Comparison of ENCODE assay signal across 20 cellular contexts in the genomic region with DNA sequence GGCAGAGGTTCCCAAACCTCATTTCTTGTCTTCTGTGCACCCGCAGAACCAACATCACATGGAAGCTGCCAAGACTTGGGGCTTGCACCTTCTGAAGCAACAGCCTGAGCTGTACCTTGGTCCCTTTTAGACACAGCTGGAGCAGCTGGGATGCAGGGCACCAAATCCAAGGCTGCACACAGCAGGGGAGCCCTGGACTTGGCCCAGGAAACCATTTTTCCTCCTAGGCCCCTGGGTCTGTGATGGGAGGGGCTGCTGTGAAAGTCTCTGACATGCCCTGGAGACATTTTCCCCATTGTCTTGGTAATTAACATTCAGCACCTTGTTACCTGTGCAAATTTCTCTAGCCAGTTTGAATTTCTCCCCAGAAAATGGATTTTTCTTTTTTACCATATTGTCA.
"Had no signal": no experiment of that assay in that cellular context is flagged by ENCODE, and none has a peak within 500 bp of the region (broad histone marks: within the 10 kb centered on the region; RNA-seq: fewer than 3 reads in every experiment).

No MANE protein-coding gene starts in this region.

- ATAC-seq: gastrocnemius medialis, heart right ventricle, left cardiac atrium, left lung, left ventricle myocardium superior, lower lobe of right lung, mucosa of descending colon had no signal

- DNase-seq: dermis blood vessel endothelial cell; dorsolateral prefrontal cortex; effector CD4-positive, alpha-beta T cell; effector memory CD4-positive, alpha-beta T cell; esophagus squamous epithelium; foreskin fibroblast; foreskin melanocyte; gastrocnemius medialis; glutamatergic neuron; head of caudate nucleus; heart right ventricle; hippocampal formation; left cardiac atrium; left lung; left ventricle myocardium superior; lower lobe of right lung; mesenchymal stem cell; mucosa of descending colon; naive B cell had no signal

- H3K9me3 ChIP-seq: esophagus squamous epithelium, gastrocnemius medialis, heart right ventricle, left lung, lower lobe of right lung, mucosa of descending colon had no signal

- H3K36me3 ChIP-seq: esophagus squamous epithelium, heart right ventricle, left lung, lower lobe of right lung had no signal

- H3K27me3 ChIP-seq: dorsolateral prefrontal cortex, esophagus squamous epithelium, gastrocnemius medialis, heart right ventricle, left lung had no signal

- H3K4me3 ChIP-seq: coronary artery, dorsolateral prefrontal cortex, esophagus squamous epithelium, gastrocnemius medialis, heart right ventricle, left lung, lower lobe of right lung, mucosa of descending colon had no signal

- H3K4me1 ChIP-seq: esophagus squamous epithelium, gastrocnemius medialis, heart right ventricle, left lung, lower lobe of right lung had no signal

- H3K27ac ChIP-seq: coronary artery, dorsolateral prefrontal cortex, esophagus squamous epithelium, gastrocnemius medialis, heart right ventricle, left lung, lower lobe of right lung had no signal
